Comparison of ENCODE assay signal across 25 cellular contexts in the genomic region with DNA sequence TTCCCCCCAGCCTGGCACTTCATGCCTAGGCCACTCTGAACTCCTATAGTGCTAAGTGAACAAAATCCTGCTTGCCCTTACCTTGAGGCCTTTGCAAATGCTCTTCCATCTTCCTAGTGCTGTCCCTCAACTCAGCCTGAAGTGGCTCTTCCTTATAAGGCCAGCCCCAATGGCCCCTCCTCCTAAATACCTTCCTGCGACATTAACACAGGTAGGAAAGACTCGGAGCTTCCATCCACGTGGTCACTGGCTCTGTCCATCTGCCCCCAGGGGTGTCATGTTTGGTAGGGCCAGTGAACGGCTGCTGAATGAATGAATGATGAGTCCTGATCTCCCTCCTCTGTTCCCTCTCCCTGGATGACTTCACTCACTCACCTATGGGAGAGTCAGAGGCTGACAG. TPM values are rescaled to one million over a fixed set of nuclear protein-coding genes. Genes with fewer than 3 reads are reported as not detected.
"Had no signal": no experiment of that assay in that cellular context is flagged by ENCODE, and none has a peak within 500 bp of the region (broad histone marks: within the 10 kb centered on the region; RNA-seq: fewer than 3 reads in every experiment).

No MANE protein-coding gene starts in this region.

- H3K4me1 Mint-ChIP-seq: central memory CD8-positive, alpha-beta T cell had no signal

- DNase-seq: activated CD4-positive, alpha-beta T cell treated with anti-CD3 and anti-CD28 coated beads, Interleukin-2, amount 50 U/mL, for 4 hours; activated CD8-positive, alpha-beta memory T cell treated with anti-CD3 and anti-CD28 coated beads for 24 hours; activated CD8-positive, alpha-beta memory T cell treated with anti-CD3 and anti-CD28 coated beads, Interleukin-2, amount 50 U/mL, for 4 hours; activated naive CD4-positive, alpha-beta T cell treated with Interleukin-2 at 50 U/mL for 16 hours; activated naive CD8-positive, alpha-beta T cell treated with anti-CD3 and anti-CD28 coated beads for 36 hours; activated T-cell treated with anti-CD3 and anti-CD28 coated beads, Interleukin-2, amount 50 U/mL, for 24 hours; dorsolateral prefrontal cortex; effector memory CD8-positive, alpha-beta T cell; esophagus squamous epithelium; gastrocnemius medialis; heart left ventricle; immature natural killer cell; lower lobe of right lung; naive thymus-derived CD4-positive, alpha-beta T cell; sigmoid colon; stimulated activated CD4-positive, alpha-beta T cell treated with anti-CD3 and anti-CD28 coated beads, Interleukin-15, amount 100 ng/mL, for 24 hours; stomach; T-helper 9 cell; trophoblast cell; uterus had no signal

- H3K27ac Mint-ChIP-seq: activated naive CD8-positive, alpha-beta T cell treated with anti-CD3 and anti-CD28 coated beads for 36 hours; activated T-cell treated with anti-CD3 and anti-CD28 coated beads, Interleukin-2, amount 50 U/mL, for 24 hours; effector memory CD8-positive, alpha-beta T cell; immature natural killer cell; naive thymus-derived CD4-positive, alpha-beta T cell; stimulated activated memory B cell treated with anti-CD40 and anti-IgM and Interleukin-4, amounts not matched to agents 10 μg/mL and 1 μg/mL and 100 μg/mL, for 72 hours had no signal

- ATAC-seq: effector memory CD8-positive, alpha-beta T cell; gastrocnemius medialis; left lobe of liver; lower lobe of right lung; naive thymus-derived CD4-positive, alpha-beta T cell had no signal

- H3K9me3 Mint-ChIP-seq: stimulated activated memory B cell treated with anti-CD40 and anti-IgM and Interleukin-4, amounts not matched to agents 10 μg/mL and 1 μg/mL and 100 μg/mL, for 72 hours had no signal

- H3K4me3 Mint-ChIP-seq: activated naive CD8-positive, alpha-beta T cell treated with anti-CD3 and anti-CD28 coated beads for 36 hours; activated T-cell treated with anti-CD3 and anti-CD28 coated beads, Interleukin-2, amount 50 U/mL, for 24 hours; central memory CD8-positive, alpha-beta T cell; effector memory CD8-positive, alpha-beta T cell; immature natural killer cell; naive thymus-derived CD4-positive, alpha-beta T cell; neural crest cell; stimulated activated memory B cell treated with anti-CD40 and anti-IgM and Interleukin-4, amounts not matched to agents 10 μg/mL and 1 μg/mL and 100 μg/mL, for 72 hours had no signal

- H3K36me3 Mint-ChIP-seq: immature natural killer cell; stimulated activated memory B cell treated with anti-CD40 and anti-IgM and Interleukin-4, amounts not matched to agents 10 μg/mL and 1 μg/mL and 100 μg/mL, for 72 hours had no signal

RNA-seq across cellular contexts. Expression of gene PDE2A, which starts 4.2 kb away (rescaled TPM):
- total RNA-seq: smooth muscle cell had no signal
